In the genomic region with DNA sequence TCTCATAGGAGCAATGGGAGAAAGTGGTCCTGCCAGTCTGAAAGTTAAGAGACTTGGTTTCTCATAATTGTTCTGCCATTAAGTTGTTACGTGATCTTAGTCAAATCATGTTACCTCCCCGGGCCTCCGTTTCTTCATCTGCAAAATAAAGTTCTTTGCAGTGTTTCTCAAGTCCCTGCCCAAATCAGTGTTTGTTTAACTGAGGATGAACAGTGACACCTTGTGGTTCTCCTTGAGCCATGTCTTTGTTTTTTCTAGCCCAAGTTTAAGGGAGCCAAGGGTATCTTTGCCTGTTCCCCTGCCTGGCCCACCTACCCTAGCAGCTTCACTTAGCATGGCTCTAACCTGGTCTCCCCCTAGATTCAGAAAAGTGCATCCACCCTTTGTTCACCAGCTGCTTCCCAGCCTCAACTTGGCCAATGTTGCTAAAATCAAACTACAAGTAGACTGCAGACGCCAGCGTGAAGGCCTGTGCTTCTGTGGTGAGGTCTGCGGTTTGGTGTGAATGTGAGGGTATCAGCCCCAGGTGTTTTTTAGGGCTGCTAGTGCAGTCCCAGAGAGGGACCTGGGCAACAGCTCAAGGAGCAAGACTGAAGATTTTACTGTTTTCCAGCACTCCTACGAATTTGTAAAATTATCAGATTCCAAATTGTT, we compare ENCODE assay signal across 8 cellular contexts. TPM values are rescaled to one million over a fixed set of nuclear protein-coding genes. Genes with fewer than 3 reads are reported as not detected.
DNase-seq lines count a peak whose midpoint lies in the region; ATAC-seq and TF ChIP-seq lines count a peak whose summit lies in the region.

No MANE protein-coding gene starts in this region.

- H3K4me1 ChIP-seq in iPS DF 6.9 (ENCODE audit: control insufficient read depth, insufficient read depth, low read length), result no peaks in the 10 kb centered on the region

- H3K27me3 ChIP-seq in BJ (ENCODE audit: control insufficient read depth, insufficient read depth, low read length), result no peaks in the 10 kb centered on the region
- no peaks in the 10 kb centered on the region for H3K27me3 ChIP-seq in iPS DF 6.9 (ENCODE audit: control insufficient read depth, insufficient read depth, low read length)

- no peak overlapping the region for H3K27ac Mint-ChIP-seq in stimulated activated naive B cell treated with anti-CD40 and anti-IgM and Interleukin-4, amounts not matched to agents 10 μg/mL and 1 μg/mL and 100 μg/mL, for 72 hours

- TF ChIP-seq CTCF in BJ (IDR thresholded peaks at IDR 0.05; ENCODE audit: insufficient read depth, low read depth, low read length), result peak; percentile 73

- no peaks in the 10 kb centered on the region for H3K36me3 Mint-ChIP-seq in stimulated activated naive B cell treated with anti-CD40 and anti-IgM and Interleukin-4, amounts not matched to agents 10 μg/mL and 1 μg/mL and 100 μg/mL, for 72 hours

- POLR2A ChIA-PET in BJ (lab: Charles Lee), result no interaction called here

- H3K9me3 Mint-ChIP-seq in stimulated activated naive B cell treated with anti-CD40 and anti-IgM and Interleukin-4, amounts not matched to agents 10 μg/mL and 1 μg/mL and 100 μg/mL, for 72 hours, result no peaks in the 10 kb centered on the region

- H3K4me3 Mint-ChIP-seq in stimulated activated naive B cell treated with anti-CD40 and anti-IgM and Interleukin-4, amounts not matched to agents 10 μg/mL and 1 μg/mL and 100 μg/mL, for 72 hours, result no peak overlapping the region

- H3K4me3 ChIP-seq in BJ (ENCODE audit: low read depth, low read length) (no peak overlapping the region), iPS DF 6.9 (ENCODE audit: low read length) (no peak overlapping the region)

- H3K27ac ChIP-seq in iPS DF 6.9 (ENCODE audit: low read length), result no peak overlapping the region

- no peaks in the 10 kb centered on the region for H3K36me3 ChIP-seq in BJ (ENCODE audit: control insufficient read depth, insufficient read depth, low read length)
- H3K36me3 ChIP-seq in iPS DF 6.9 (ENCODE audit: control insufficient read depth, insufficient read depth, low read length), result no peaks in the 10 kb centered on the region

- no peak for DNase-seq in BJ (ENCODE audit: low read depth)
- DNase-seq in GM19238 (ENCODE audit: insufficient read length, low spot score), result peak; percentile 4
- DNase-seq in NCI-H2029 treated with DMSO at 0.1 percent for 48 hours (lab: John Stamatoyannopoulos, UW), result peak; percentile 32
- peak; percentile 83 for DNase-seq in astrocyte of the hippocampus (ENCODE audit: low read depth, low spot score)
- DNase-seq in iPS DF 6.9 (ENCODE audit: low read depth, low spot score), result peak; percentile 48
- no peak for DNase-seq in stimulated activated naive B cell treated with anti-CD40 and anti-IgM and Interleukin-4, amounts not matched to agents 10 μg/mL and 1 μg/mL and 100 μg/mL, for 72 hours
- DNase-seq in activated gamma-delta T cell treated with Interleukin-2 at 50 U/mL for 16 hours, result no peak
- DNase-seq in GM19240 (ENCODE audit: insufficient read length, low spot score), result no peak

- peaks cover 3 to 11% of the 10 kb centered on the region in 2 donors for H3K27me3 Mint-ChIP-seq in stimulated activated naive B cell treated with anti-CD40 and anti-IgM and Interleukin-4, amounts not matched to agents 10 μg/mL and 1 μg/mL and 100 μg/mL, for 72 hours

- WGBS in iPS DF 6.9 (ENCODE audit: insufficient coverage, insufficient read length), result no CpG with 5 or more reads among the region's 7 CpGs

- no peaks in the 10 kb centered on the region for H3K4me1 Mint-ChIP-seq in stimulated activated naive B cell treated with anti-CD40 and anti-IgM and Interleukin-4, amounts not matched to agents 10 μg/mL and 1 μg/mL and 100 μg/mL, for 72 hours

- CTCF ChIA-PET in BJ (lab: Yijun Ruan, JAX), result interaction anchor here (0.6 to 7.8 kb wide), 5 partner anchors 8 to 1245 kb away, joined by 3 to 206 read pairs (median 6); no protein-coding TSS in a partner anchor

- peak; percentile 46 to 51 for ATAC-seq in stimulated activated naive B cell treated with anti-CD40 and anti-IgM and Interleukin-4, amounts not matched to agents 10 μg/mL and 1 μg/mL and 100 μg/mL, for 72 hours (replicated peaks)

- H3K9me3 ChIP-seq in iPS DF 6.9 (ENCODE audit: control insufficient read depth, insufficient read depth, low read length), result no peaks in the 10 kb centered on the region

RNA-seq across cellular contexts. Expression of a gene that starts 35.5 kb away (rescaled TPM):
- polyA plus RNA-seq in BJ (2011; rRNA removed), result 12.4 and 19.5 TPM in 2 replicates
- 17.3 and 26.7 TPM in 2 replicates for polyA minus RNA-seq in BJ (2011; rRNA and poly(A)+ RNA removed)

Comparison
In these comparisons a context has a peak if more than half of its experiments do, and no peak if none do; other contexts are left out.
1. DNase-seq: peak in GM19238 (single experiment), NCI-H2029 treated with DMSO at 0.1 percent for 48 hours (single experiment), astrocyte of the hippocampus (single experiment) and iPS DF 6.9 (single experiment); none in BJ (single experiment), stimulated activated naive B cell treated with anti-CD40 and anti-IgM and Interleukin-4, amounts not matched to agents 10 μg/mL and 1 μg/mL and 100 μg/mL, for 72 hours (single experiment), activated gamma-delta T cell treated with Interleukin-2 at 50 U/mL for 16 hours (single experiment) and GM19240 (single experiment).